In genomic region chr2:20411361-20411894, GRCh38 we compare ENCODE assay signal across 8 cellular contexts. TPM values are rescaled to one million over a fixed set of nuclear protein-coding genes. Genes with fewer than 3 reads are reported as not detected.
DNase-seq lines count a peak whose midpoint lies in the region; ATAC-seq lines count a peak whose summit lies in the region.

No MANE protein-coding gene starts in this region.

- ATAC-seq in GM18520 (IDR thresholded peaks at IDR 0.05; ENCODE audit: unreplicated experiment) (peak; percentile 92), HG03025 (IDR thresholded peaks at IDR 0.05; ENCODE audit: low FRiP score, unreplicated experiment) (peak; percentile 85)

- H3K27ac Mint-ChIP-seq in activated CD4-positive, alpha-beta T cell treated with anti-CD3 and anti-CD28 coated beads, Interleukin-2, amount 10 ng/mL, durations not matched to agents 7 days and 5 days: no peak overlapping the region

- CTCF ChIA-PET in activated CD4-positive, alpha-beta T cell treated with anti-CD3 and anti-CD28 coated beads, Interleukin-2, amount 10 ng/mL, durations not matched to agents 7 days and 5 days (lab: Charles Lee): interaction anchor here (0.6 to 3.2 kb wide), 23 partner anchors 8 to 284 kb away, joined by 3 to 37 read pairs (median 4); partner anchors contain the start of genes HS1BP3 and SDC1

- H3K4me3 Mint-ChIP-seq in activated CD4-positive, alpha-beta T cell treated with anti-CD3 and anti-CD28 coated beads, Interleukin-2, amount 10 ng/mL, durations not matched to agents 7 days and 5 days: no peak overlapping the region

- peaks cover 36% of the 10 kb centered on the region for H3K27me3 Mint-ChIP-seq in activated CD4-positive, alpha-beta T cell treated with anti-CD3 and anti-CD28 coated beads, Interleukin-2, amount 10 ng/mL, durations not matched to agents 7 days and 5 days

- DNase-seq in AG20443 (ENCODE audit: low spot score) (peak; percentile 87), NCI-H524 (lab: John Stamatoyannopoulos, UW) (peak; percentile 44 to 69), dermis microvascular lymphatic vessel endothelial cell (ENCODE audit: low read depth in 2 of 2) (peak; percentile 37 to 77), lung microvascular endothelial cell (ENCODE audit: low read depth in 2 of 2) (peak; percentile 78 to 84)
- DNase-seq in activated CD4-positive, alpha-beta T cell treated with anti-CD3 and anti-CD28 coated beads, Interleukin-2, amount 10 ng/mL, durations not matched to agents 7 days and 5 days: peak; percentile 77
- DNase-seq in stimulated activated CD8-positive, alpha-beta memory T cell treated with anti-CD3 and anti-CD28 coated beads, Interleukin-15, amount 100 ng/mL, for 4 hours (ENCODE audit: low read depth in 2 of 2): peak; percentile 14 to 51

- H3K4me1 Mint-ChIP-seq in activated CD4-positive, alpha-beta T cell treated with anti-CD3 and anti-CD28 coated beads, Interleukin-2, amount 10 ng/mL, durations not matched to agents 7 days and 5 days: peaks cover 1% of the 10 kb centered on the region

- H3K36me3 Mint-ChIP-seq in activated CD4-positive, alpha-beta T cell treated with anti-CD3 and anti-CD28 coated beads, Interleukin-2, amount 10 ng/mL, durations not matched to agents 7 days and 5 days (ENCODE audit: low read depth): peaks cover 6% of the 10 kb centered on the region

- POLR2A ChIA-PET in activated CD4-positive, alpha-beta T cell treated with anti-CD3 and anti-CD28 coated beads, Interleukin-2, amount 10 ng/mL, durations not matched to agents 7 days and 5 days (lab: Charles Lee): interaction anchor here (0.5 kb wide), 1 partner anchor 28 kb away, joined by 4 read pairs; no protein-coding TSS in a partner anchor

- H3K9me3 Mint-ChIP-seq in activated CD4-positive, alpha-beta T cell treated with anti-CD3 and anti-CD28 coated beads, Interleukin-2, amount 10 ng/mL, durations not matched to agents 7 days and 5 days: peaks cover 21% of the 10 kb centered on the region

RNA-seq across cellular contexts. Expression of gene RHOB, which starts 35.4 kb away (rescaled TPM):
- total RNA-seq in activated CD4-positive, alpha-beta T cell treated with anti-CD3 and anti-CD28 coated beads, Interleukin-2, amount 10 ng/mL, durations not matched to agents 7 days and 5 days: under 1 TPM; 0.52 to 0.67 TPM
- total RNA-seq in dermis microvascular lymphatic vessel endothelial cell (291 and 515 TPM in 2 replicates), lung microvascular endothelial cell (293 and 1,023 TPM in 2 replicates)

Comparison
In these comparisons a context has a peak if more than half of its experiments do, and no peak if none do; other contexts are left out.
1. Peak in every context shown above with its lines: DNase-seq and ATAC-seq.
2. DNase-seq: peak in every context shown above with its lines; median percentile 87 in AG20443; 81 in lung microvascular endothelial cell; 77 in activated CD4-positive, alpha-beta T cell treated with anti-CD3 and anti-CD28 coated beads, Interleukin-2, amount 10 ng/mL, durations not matched to agents 7 days and 5 days; 57 in dermis microvascular lymphatic vessel endothelial cell; 56 in NCI-H524; 32 in stimulated activated CD8-positive, alpha-beta memory T cell treated with anti-CD3 and anti-CD28 coated beads, Interleukin-15, amount 100 ng/mL, for 4 hours.
3. RNA of gene RHOB, which starts 35.4 kb away (total RNA-seq): 293 to 1,023 TPM in lung microvascular endothelial cell and 291 to 515 TPM in dermis microvascular lymphatic vessel endothelial cell; 0.52 to 0.67 TPM in activated CD4-positive, alpha-beta T cell treated with anti-CD3 and anti-CD28 coated beads, Interleukin-2, amount 10 ng/mL, durations not matched to agents 7 days and 5 days; every median in the first group is over 100 times any median in the second.